20 cellular contexts compared by ENCODE assay signal in the genomic region with DNA sequence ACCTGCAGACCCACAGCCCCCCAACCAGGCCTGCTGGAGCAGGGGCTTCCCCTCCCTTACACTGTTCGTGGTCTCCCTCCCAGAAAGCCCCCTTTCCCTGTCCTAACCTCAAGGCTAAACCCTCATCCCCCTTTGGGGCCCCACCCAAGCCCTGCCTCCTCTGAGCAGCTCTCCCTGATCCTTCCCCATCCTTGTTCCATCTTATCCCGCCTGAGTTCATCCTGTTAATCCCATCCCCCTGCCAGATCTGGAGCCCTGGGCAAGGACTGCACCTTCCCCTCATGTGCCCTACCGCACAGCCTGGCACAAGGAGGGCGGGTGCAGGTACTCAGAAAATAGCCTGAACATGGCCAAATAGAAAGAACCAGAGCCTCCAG. TPM values are rescaled to one million over a fixed set of nuclear protein-coding genes. Genes with fewer than 3 reads are reported as not detected.
DNase-seq lines count a peak whose midpoint lies in the region; ATAC-seq and TF ChIP-seq lines count a peak whose summit lies in the region.
"Had no signal": no experiment of that assay in that cellular context is flagged by ENCODE, and none has a peak within 500 bp of the region (broad histone marks: within the 10 kb centered on the region; RNA-seq: fewer than 3 reads in every experiment).

No MANE protein-coding gene starts in this region.

- H3K27me3 Mint-ChIP-seq in chondrocyte (ENCODE audit: low read depth) (peaks cover 2% of the 10 kb centered on the region), neural crest cell (ENCODE audit: low read depth) (peaks cover 3% of the 10 kb centered on the region)

- ATAC-seq in heart right ventricle (no peak), Right ventricle myocardium superior (ENCODE audit: poor library complexity) (no peak), HG03571 (IDR thresholded peaks at IDR 0.05; ENCODE audit: unreplicated experiment) (no peak), HG03135 (IDR thresholded peaks at IDR 0.05; ENCODE audit: unreplicated experiment) (no peak)
- ATAC-seq: activated CD4-positive, CD25-positive, alpha-beta regulatory T cell treated with anti-CD3 and anti-CD28 coated beads, Interleukin-2, amount 50 U/mL, for 24 hours; naive thymus-derived CD8-positive, alpha-beta T cell had no signal

- H3K4me1 ChIP-seq in heart right ventricle, result peaks cover 0 to 62% (median 19%) of the 10 kb centered on the region in 9 donors
- H3K4me1 ChIP-seq: prostate gland had no signal

- TF ChIP-seq CTCF in heart right ventricle (IDR thresholded peaks at IDR 0.05) (no peak), chondrocyte (IDR thresholded peaks at IDR 0.05) (no peak), neural crest cell (conservative IDR thresholded peaks at IDR 0.05) (no peak)

- H3K4me1 Mint-ChIP-seq in chondrocyte (ENCODE audit: low read depth) (peaks cover 26% of the 10 kb centered on the region), neural crest cell (no peaks in the 10 kb centered on the region)
- H3K4me1 Mint-ChIP-seq: activated naive CD8-positive, alpha-beta T cell treated with anti-CD3 and anti-CD28 coated beads, Interleukin-2, amount 10 ng/mL, durations not matched to agents 7 days and 5 days; immature natural killer cell; naive thymus-derived CD8-positive, alpha-beta T cell had no signal

- intact Hi-C loops in heart right ventricle (cut with DNase I), result no loop called here
- intact Hi-C loops in Right ventricle myocardium superior (cut with DNase I), result no loop called here

- no peaks in the 10 kb centered on the region for H3K9me3 ChIP-seq in heart right ventricle
- H3K9me3 ChIP-seq: prostate gland, thoracic aorta had no signal

- 68 to 69% methylated on average over 4 of the region's 4 CpGs for WGBS in heart right ventricle, 2 donors

- no peak for DNase-seq in heart right ventricle
- no peak for DNase-seq in Right ventricle myocardium superior
- DNase-seq in chondrocyte (ENCODE audit: low spot score), result no peak
- no peak for DNase-seq in neural crest cell (ENCODE audit: low read depth, low spot score)
- no peak for DNase-seq in KG1 (lab: John Stamatoyannopoulos, UW)
- DNase-seq in activated CD8-positive, alpha-beta memory T cell treated with anti-CD3 and anti-CD28 coated beads for 24 hours, result no peak
- DNase-seq: activated naive CD8-positive, alpha-beta T cell treated with anti-CD3 and anti-CD28 coated beads, Interleukin-2, amount 10 ng/mL, durations not matched to agents 7 days and 5 days; erythroblast; GDM1; immature natural killer cell; naive thymus-derived CD8-positive, alpha-beta T cell; stimulated activated CD4-positive, alpha-beta T cell treated with anti-CD3 and anti-CD28 coated beads, Interleukin-12 subunit alpha, Interleukin-12 subunit beta, amount 100 ng/mL, for 4 hours had no signal

- H3K9me3 Mint-ChIP-seq in chondrocyte (ENCODE audit: low read depth), result no peaks in the 10 kb centered on the region
- no peaks in the 10 kb centered on the region for H3K9me3 Mint-ChIP-seq in neural crest cell
- H3K9me3 Mint-ChIP-seq: activated naive CD8-positive, alpha-beta T cell treated with anti-CD3 and anti-CD28 coated beads, Interleukin-2, amount 10 ng/mL, durations not matched to agents 7 days and 5 days; dendritic cell treated with granulocyte-macrophage colony-stimulating factor and Interleukin-4, amounts not matched to agents 40 ng/mL and 50 ng/mL, for 4 days; immature natural killer cell; naive thymus-derived CD8-positive, alpha-beta T cell; T-helper 2 cell treated with Interferon-gamma antibody and Interleukin-4, amounts not matched to agents 5 μg/mL and 100 μg/mL, for 36 hours had no signal

- H3K27ac Mint-ChIP-seq in chondrocyte (ENCODE audit: unreplicated experiment) (peak overlapping the region; percentile 97), neural crest cell (ENCODE audit: unreplicated experiment) (peak overlapping the region; percentile 45)
- H3K27ac Mint-ChIP-seq: activated naive CD8-positive, alpha-beta T cell treated with anti-CD3 and anti-CD28 coated beads, Interleukin-2, amount 10 ng/mL, durations not matched to agents 7 days and 5 days; dendritic cell treated with granulocyte-macrophage colony-stimulating factor and Interleukin-4, amounts not matched to agents 40 ng/mL and 50 ng/mL, for 4 days; immature natural killer cell; naive thymus-derived CD8-positive, alpha-beta T cell; T-helper 2 cell treated with Interferon-gamma antibody and Interleukin-4, amounts not matched to agents 5 μg/mL and 100 μg/mL, for 36 hours had no signal

- H3K4me3 ChIP-seq in heart right ventricle, result no peak overlapping the region
- H3K4me3 ChIP-seq: prostate gland, thoracic aorta had no signal

- H3K27ac ChIP-seq in heart right ventricle, result peak overlapping the region in 8 of 10 donors; percentile 10 to 81 (median 62)
- H3K27ac ChIP-seq: prostate gland, thoracic aorta had no signal

- H3K36me3 Mint-ChIP-seq in chondrocyte (ENCODE audit: low read depth), result no peaks in the 10 kb centered on the region
- no peaks in the 10 kb centered on the region for H3K36me3 Mint-ChIP-seq in neural crest cell (ENCODE audit: low read depth)
- H3K36me3 Mint-ChIP-seq: activated naive CD8-positive, alpha-beta T cell treated with anti-CD3 and anti-CD28 coated beads, Interleukin-2, amount 10 ng/mL, durations not matched to agents 7 days and 5 days; immature natural killer cell; naive thymus-derived CD8-positive, alpha-beta T cell had no signal

- H3K36me3 ChIP-seq in heart right ventricle, result no peaks in the 10 kb centered on the region
- H3K36me3 ChIP-seq: prostate gland, thoracic aorta had no signal

- H3K4me3 Mint-ChIP-seq in chondrocyte (ENCODE audit: unreplicated experiment) (no peak overlapping the region), neural crest cell (no peak overlapping the region)
- H3K4me3 Mint-ChIP-seq: activated naive CD8-positive, alpha-beta T cell treated with anti-CD3 and anti-CD28 coated beads, Interleukin-2, amount 10 ng/mL, durations not matched to agents 7 days and 5 days; dendritic cell treated with granulocyte-macrophage colony-stimulating factor and Interleukin-4, amounts not matched to agents 40 ng/mL and 50 ng/mL, for 4 days; immature natural killer cell; naive thymus-derived CD8-positive, alpha-beta T cell; T-helper 2 cell treated with Interferon-gamma antibody and Interleukin-4, amounts not matched to agents 5 μg/mL and 100 μg/mL, for 36 hours had no signal

- peaks cover 0 to 4% (median 0%) of the 10 kb centered on the region in 7 donors for H3K27me3 ChIP-seq in heart right ventricle

RNA-seq across cellular contexts. Expression of gene TNNT2, which starts 6.9 kb away (rescaled TPM):
- total RNA-seq in heart right ventricle (over 10,000 TPM in 1 of 10 donors, 1,000 to 10,000 TPM in 9; 5,905 to 10,183 (median 7,503) TPM), Right ventricle myocardium superior (9,128 TPM), chondrocyte (20.3 to 21.6 TPM (median 21.2 TPM) in 3 replicates), neural crest cell (not detected in 2 replicates)
- polyA plus RNA-seq in heart right ventricle, result over 10,000 TPM; 10,337 to 31,279 TPM
- total RNA-seq: activated naive CD8-positive, alpha-beta T cell treated with anti-CD3 and anti-CD28 coated beads, Interleukin-2, amount 10 ng/mL, durations not matched to agents 7 days and 5 days; lung microvascular endothelial cell; naive thymus-derived CD8-positive, alpha-beta T cell had no signal
- polyA plus RNA-seq: immature natural killer cell; naive thymus-derived CD8-positive, alpha-beta T cell had no signal

RNA-seq across cellular contexts. Expression of gene LAD1, which starts 14.7 kb away (rescaled TPM):
- total RNA-seq in heart right ventricle, result 10 to 100 TPM in 1 of 10 donors, 1 to 10 TPM in 8, under 1 TPM in 1; 0.85 to 12.9 (median 2.9) TPM
- polyA plus RNA-seq in heart right ventricle, result 10 to 100 TPM in 1 of 2 donors, 1 to 10 TPM in 1; 2.6 to 42.2 TPM
- 1.9 TPM for total RNA-seq in Right ventricle myocardium superior
- 0.17 to 0.34 TPM in 2 of 3 replicates, not detected in the other for total RNA-seq in chondrocyte
- total RNA-seq in neural crest cell, result not detected in 2 replicates
- total RNA-seq: activated naive CD8-positive, alpha-beta T cell treated with anti-CD3 and anti-CD28 coated beads, Interleukin-2, amount 10 ng/mL, durations not matched to agents 7 days and 5 days; lung microvascular endothelial cell; naive thymus-derived CD8-positive, alpha-beta T cell had no signal
- polyA plus RNA-seq: immature natural killer cell; naive thymus-derived CD8-positive, alpha-beta T cell had no signal

RNA-seq across cellular contexts. Expression of gene TNNI1, which starts 37.1 kb away (rescaled TPM):
- total RNA-seq in heart right ventricle, result 100 to 1,000 TPM in 1 of 10 donors, 10 to 100 TPM in 7, 1 to 10 TPM in 2; 1.2 to 166 (median 26.1) TPM
- polyA plus RNA-seq in heart right ventricle, result 10 to 100 TPM; 20.8 to 48.0 TPM
- total RNA-seq in Right ventricle myocardium superior, result 4.3 TPM
- 8.0 to 10.0 TPM (median 8.8 TPM) in 3 replicates for total RNA-seq in chondrocyte
- 0.30 and 0.93 TPM in 2 replicates for total RNA-seq in neural crest cell
- total RNA-seq: activated naive CD8-positive, alpha-beta T cell treated with anti-CD3 and anti-CD28 coated beads, Interleukin-2, amount 10 ng/mL, durations not matched to agents 7 days and 5 days; lung microvascular endothelial cell; naive thymus-derived CD8-positive, alpha-beta T cell had no signal
- polyA plus RNA-seq: immature natural killer cell; naive thymus-derived CD8-positive, alpha-beta T cell had no signal

Comparison
In these comparisons a context has a peak if more than half of its experiments do, and no peak if none do; other contexts are left out.
1. RNA of gene TNNT2, which starts 6.9 kb away (total RNA-seq): 9,128 TPM in Right ventricle myocardium superior (single experiment) and 5,905 to 10,183 TPM in heart right ventricle; 20.3 to 21.6 TPM in chondrocyte and not detected in neural crest cell; every median in the first group is over 100 times any median in the second.